ENCODE assay signal across 1 cellular context in genomic region chrX:45186643-45187026, GRCh38.
TF ChIP-seq lines count a peak whose summit lies in the region.

No MANE protein-coding gene starts in this region.

TF ChIP-seq in SK-N-SH treated with all-trans-retinoic acid at 6 μM for 48 hours, 23 proteins besides CTCF, POLR2A, EP300 and RAD21 (continued from another document):
- TF ChIP-seq TSHZ2 (CRISPR knock-in tag; IDR thresholded peaks at IDR 0.05) (no peak), GLIS3 (CRISPR knock-in tag; IDR thresholded peaks at IDR 0.05) (no peak), BACH2 (CRISPR knock-in tag; IDR thresholded peaks at IDR 0.05; ENCODE audit: borderline replicate concordance) (no peak)
